In genomic region chr4:71553605-71554004, GRCh38 we compare ENCODE assay signal across 8 cellular contexts.
A peak's percentile ranks its signal among the peaks of the same experiment; 100 is the strongest.
DNase-seq lines count a peak whose midpoint lies in the region; ATAC-seq and TF ChIP-seq lines count a peak whose summit lies in the region.

No MANE protein-coding gene starts in this region.

- no peaks in the 10 kb centered on the region for H3K9me2 ChIP-seq in PC-3 (replicated peaks; ENCODE audit: low read length)

- H3K4me1 ChIP-seq in PC-3 (ENCODE audit: insufficient read depth, low read length) (peaks cover 23% of the 10 kb centered on the region), heart left ventricle (peaks cover 0 to 5% (median 0%) of the 10 kb centered on the region in 12 donors), testis (no peaks in the 10 kb centered on the region)

- H4K20me1 ChIP-seq in PC-3 (ENCODE audit: low read length): no peaks in the 10 kb centered on the region

- H3K27ac ChIP-seq in PC-3 (ENCODE audit: low read length): no peak overlapping the region
- no peak overlapping the region for H3K27ac ChIP-seq in heart left ventricle
- H3K27ac ChIP-seq in testis: no peak overlapping the region

- H3F3A ChIP-seq in PC-3 (ENCODE audit: low read length, unreplicated experiment): no peaks in the 10 kb centered on the region

- H3K27me3 ChIP-seq in PC-3 (ENCODE audit: low read length) (no peaks in the 10 kb centered on the region), heart left ventricle (no peaks in the 10 kb centered on the region), testis (no peaks in the 10 kb centered on the region)

- H2AFZ ChIP-seq in PC-3 (ENCODE audit: low read length): no peak overlapping the region

- H3K36me3 ChIP-seq in PC-3 (ENCODE audit: low read depth, low read length): no peaks in the 10 kb centered on the region
- peaks cover 0 to 10% (median 0%) of the 10 kb centered on the region in 9 donors for H3K36me3 ChIP-seq in heart left ventricle
- no peaks in the 10 kb centered on the region for H3K36me3 ChIP-seq in testis (ENCODE audit: low read depth, missing control alignments)

- DNase-seq in AG08395 (ENCODE audit: low spot score) (peak; percentile 53), PC-3 (peak; percentile 64), heart left ventricle (no peak), testis (no peak), NOMO-1 treated with dmso at 0.1 percent for 144 hours (lab: John Stamatoyannopoulos, UW; ENCODE audit: unreplicated experiment) (no peak)
- no peak for DNase-seq in activated CD4-positive, CD25-positive, alpha-beta regulatory T cell treated with anti-CD3 and anti-CD28 coated beads, Interleukin-2, amount 50 U/mL, for 72 hours

- H3K9ac ChIP-seq in PC-3 (ENCODE audit: low read length): no peak overlapping the region

- POLR2A ChIA-PET in PC-3 (lab: Charles Lee; ENCODE audit: unreplicated experiment): no interaction called here

- no peak overlapping the region for H3K4me3 ChIP-seq in PC-3 (ENCODE audit: low read length)
- no peak overlapping the region for H3K4me3 ChIP-seq in heart left ventricle
- no peak overlapping the region for H3K4me3 ChIP-seq in testis

- TF ChIP-seq POLR2A in heart left ventricle (IDR thresholded peaks at IDR 0.05) (no peak), testis (IDR thresholded peaks at IDR 0.05) (no peak)

- intact Hi-C loops in PC-3 (cut with micrococcal nuclease) (loop anchor here (1.0 to 5.0 kb wide), 9 partner anchors 55 to 501 kb away; no protein-coding TSS in a partner anchor), heart left ventricle (cut with DNase I) (loop anchor here in 9 of 10 donors (1.0 to 10.0 kb wide), 9 partner anchors 89 to 371 kb away; no protein-coding TSS in a partner anchor), testis (cut with DNase I; ENCODE audit: low total_unique reads) (no loop called here)

- TF ChIP-seq CTCF in PC-3 (conservative IDR thresholded peaks at IDR 0.05; ENCODE audit: low read depth, low read length) (peak; percentile 84), heart left ventricle (IDR thresholded peaks at IDR 0.05) (peak; percentile 25 to 64 (median 51)), testis (IDR thresholded peaks at IDR 0.05) (peak; percentile 35 to 57 (median 41))

- BruUV-seq in PC-3 (replicated peaks; lab: Mats Ljungman, UMichigan): no TSS peak

- H3K9me3 ChIP-seq in PC-3 (ENCODE audit: low read length) (no peaks in the 10 kb centered on the region), heart left ventricle (no peaks in the 10 kb centered on the region), testis (no peaks in the 10 kb centered on the region)

- 21 to 38% (median 29%) methylated on average over 1 of the region's 1 CpG for WGBS in heart left ventricle, 4 donors
- 52 to 64% methylated on average over 1 of the region's 1 CpG for WGBS in testis, 2 donors

- H3K4me2 ChIP-seq in PC-3 (ENCODE audit: low read length): no peak overlapping the region

- CTCF ChIA-PET in PC-3 (lab: Charles Lee): interaction anchor here (0.6 to 1.4 kb wide), 3 partner anchors 78 to 413 kb away, joined by 4 to 9 read pairs (median 4); no protein-coding TSS in a partner anchor

- H3K79me2 ChIP-seq in PC-3 (ENCODE audit: low read length): no peaks in the 10 kb centered on the region

- ATAC-seq in GM21515 (IDR thresholded peaks at IDR 0.05; ENCODE audit: unreplicated experiment) (peak; percentile 50), PC-3 (peak; percentile 70), heart left ventricle (peak in 3 of 4 donors; percentile 70 to 81 (median 74)), GM21619 (IDR thresholded peaks at IDR 0.05; ENCODE audit: unreplicated experiment) (no peak)

Comparison
In these comparisons a context has a peak if more than half of its experiments do, and no peak if none do; other contexts are left out.
1. DNase-seq: peak in AG08395 (single experiment) and PC-3 (single experiment); none in heart left ventricle (0 of 5), testis (single experiment), activated CD4-positive, CD25-positive, alpha-beta regulatory T cell treated with anti-CD3 and anti-CD28 coated beads, Interleukin-2, amount 50 U/mL, for 72 hours (single experiment) and NOMO-1 treated with dmso at 0.1 percent for 144 hours (single experiment).
2. Peak in every context shown above with its lines, with median percentiles within 50 percentile points of each other: CTCF ChIP-seq.